In the genomic region with DNA sequence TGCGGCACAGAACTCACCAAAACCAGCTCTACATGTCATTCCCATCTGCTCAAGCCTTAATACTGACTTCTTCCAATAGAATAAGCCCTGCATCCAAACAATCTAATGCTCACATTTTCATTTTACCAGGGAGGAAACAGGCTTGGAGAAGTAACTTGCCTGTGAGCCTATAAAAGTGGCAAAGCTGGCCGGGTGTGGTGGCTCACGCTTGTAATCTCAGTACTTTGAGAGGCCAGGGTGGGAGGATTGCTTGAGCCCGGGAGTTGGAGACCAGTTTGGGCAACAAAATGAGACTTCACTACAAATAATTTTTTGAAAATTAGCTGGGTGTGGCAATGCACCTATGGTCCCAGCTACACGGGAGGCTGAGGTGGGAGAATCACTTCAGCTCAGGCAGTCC, we compare ENCODE assay signal across 13 cellular contexts.
"Had no signal": no experiment of that assay in that cellular context is flagged by ENCODE, and none has a peak within 500 bp of the region (broad histone marks: within the 10 kb centered on the region; RNA-seq: fewer than 3 reads in every experiment).

No MANE protein-coding gene starts in this region.

- H3K27me3 ChIP-seq: breast epithelium, gastroesophageal sphincter had no signal

- ATAC-seq: activated T-cell treated with anti-CD3 and anti-CD28 coated beads, Interleukin-2, amount 50 U/mL, for 72 hours; gastroesophageal sphincter; T-helper 17 cell had no signal

- H3K9me3 ChIP-seq: breast epithelium, gastroesophageal sphincter had no signal

- FAIRE-seq: keratinocyte had no signal

- H3K4me3 ChIP-seq: breast epithelium, gastroesophageal sphincter had no signal

- DNase-seq: activated CD4-positive, alpha-beta memory T cell treated with anti-CD3 and anti-CD28 coated beads for 36 hours; activated CD4-positive, alpha-beta T cell treated with anti-CD3 and anti-CD28 coated beads for 1 hour; activated gamma-delta T cell treated with Interleukin-2 at 50 U/mL for 16 hours; activated naive CD8-positive, alpha-beta T cell treated with anti-CD3 and anti-CD28 coated beads for 36 hours; activated T-cell treated with anti-CD3 and anti-CD28 coated beads, Interleukin-2, amount 50 U/mL, for 72 hours; anterior cingulate cortex; naive B cell; posterior cingulate gyrus; T-helper 17 cell; trophoblast cell had no signal

- H3K36me3 ChIP-seq: breast epithelium, gastroesophageal sphincter had no signal
